In the genomic region with DNA sequence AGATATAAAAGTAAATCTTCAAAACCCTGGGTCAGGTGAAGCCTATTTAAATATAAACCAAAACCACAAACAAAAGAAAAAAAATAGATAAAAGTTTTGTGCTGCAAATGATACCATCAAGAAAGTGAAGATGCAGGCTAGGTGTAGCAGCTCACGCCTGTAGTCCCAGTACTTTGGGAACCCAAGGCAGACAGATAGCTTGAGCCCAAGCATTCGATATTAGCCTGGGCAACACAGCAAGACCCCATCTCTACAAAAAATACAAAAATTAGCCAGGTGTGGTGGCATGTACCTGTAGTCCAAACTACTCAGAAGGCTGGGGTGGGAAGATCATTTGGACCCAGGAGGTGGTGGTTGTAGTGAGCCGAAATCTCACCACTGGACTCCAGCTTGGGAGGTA, we compare ENCODE assay signal across 3 cellular contexts.
A peak's percentile ranks its signal among the peaks of the same experiment; 100 is the strongest.
TF ChIP-seq lines count a peak whose summit lies in the region.

No MANE protein-coding gene starts in this region.

TF ChIP-seq in HepG2, 621 proteins besides CTCF, POLR2A, EP300 and RAD21:
- peak; percentile 77; the same call in 1 of the 2 replicates for TF ChIP-seq ZNF121 (CRISPR knock-in tag; IDR thresholded peaks at IDR 0.05)
- TF ChIP-seq ZNF235 (CRISPR knock-in tag; IDR thresholded peaks at IDR 0.05; ENCODE audit: borderline replicate concordance), result no peak

TF ChIP-seq in HEK293, 187 proteins besides CTCF, POLR2A, EP300 and RAD21:
- TF ChIP-seq GLI4 (tag by site-specific recombination; IDR thresholded peaks at IDR 0.05) (no peak), ZNF121 (tag by site-specific recombination; IDR thresholded peaks at IDR 0.05) (peak; percentile 64)

TF ChIP-seq in WTC11, 78 proteins besides CTCF, POLR2A, EP300 and RAD21:
- peak; percentile 77; the same call in 1 of the 2 replicates for TF ChIP-seq ZNF121 (CRISPR knock-in tag; IDR thresholded peaks at IDR 0.05)
- TF ChIP-seq TP53 (CRISPR knock-in tag; IDR thresholded peaks at IDR 0.05), result no peak
TF ChIP-seq in WTC11: peak in this region for 1.
